ENCODE assay signal across 19 cellular contexts in the genomic region with DNA sequence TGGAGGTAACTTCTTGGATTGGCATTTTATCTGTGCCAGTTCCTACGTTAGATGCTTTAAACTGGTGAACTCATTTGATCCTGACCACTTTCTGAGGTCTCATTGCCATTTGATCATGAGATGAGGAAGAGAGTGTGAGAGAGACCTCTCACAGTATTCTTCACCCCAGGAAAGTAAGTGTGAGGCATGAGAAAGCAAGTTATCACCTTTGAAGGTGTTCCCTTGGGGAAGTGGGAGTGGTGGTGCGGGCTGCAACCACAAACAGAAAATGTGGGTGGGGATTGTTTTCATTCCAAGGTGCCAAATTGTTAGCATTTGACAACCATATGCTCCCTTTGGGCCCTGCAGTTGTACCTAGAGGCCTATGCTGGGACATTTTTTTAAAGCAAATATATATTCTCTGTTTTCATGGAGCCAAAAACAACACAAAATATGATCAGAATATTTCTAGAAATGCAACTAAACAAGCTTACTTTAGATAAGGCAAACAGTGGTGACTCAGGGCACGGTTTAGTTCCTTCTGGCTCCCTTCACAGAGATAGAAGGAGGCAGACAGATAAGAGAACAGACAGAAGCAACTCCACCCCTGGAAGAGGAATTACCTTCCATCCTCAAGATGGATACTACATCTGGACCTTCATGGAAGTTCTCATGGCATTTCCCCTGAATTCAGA.
DNase-seq lines count a peak whose midpoint lies in the region; ATAC-seq, FAIRE-seq and TF ChIP-seq lines count a peak whose summit lies in the region.
"Had no signal": no experiment of that assay in that cellular context is flagged by ENCODE, and none has a peak within 500 bp of the region (broad histone marks: within the 10 kb centered on the region; RNA-seq: fewer than 3 reads in every experiment).

No MANE protein-coding gene starts in this region.

- peak overlapping the region; percentile 12; the same call in 1 of the 2 replicates for H3K4me2 ChIP-seq in BLaER1

- no peak for ATAC-seq in GM19455 (IDR thresholded peaks at IDR 0.05; ENCODE audit: unreplicated experiment)

- no peak overlapping the region for H3K27ac ChIP-seq in BLaER1
- no peak overlapping the region for H3K27ac ChIP-seq in RWPE1
- H3K27ac ChIP-seq: cardiac muscle cell, esophagus squamous epithelium had no signal

- H3K36me3 ChIP-seq in BLaER1 (no peaks in the 10 kb centered on the region), bronchial epithelial cell (ENCODE audit: control insufficient read depth, insufficient read depth, low read length) (no peaks in the 10 kb centered on the region)
- H3K36me3 ChIP-seq: cardiac muscle cell, esophagus squamous epithelium had no signal

- POLR2A ChIA-PET in RWPE1 (lab: Yijun Ruan, JAX; ENCODE audit: low non-redundant PET), result no interaction called here

- peaks cover 7% of the 10 kb centered on the region for H3K4me1 ChIP-seq in BLaER1
- H3K4me1 ChIP-seq: esophagus squamous epithelium had no signal

- in situ Hi-C loops in KBM-7 (cut with MboI; ENCODE audit: low pct_unique_long_range_greater_than_20kb, low sequenced_read_pairs), result no loop called here

- H3K4me3 ChIP-seq in BLaER1, result no peak overlapping the region
- no peak overlapping the region for H3K4me3 ChIP-seq in bronchial epithelial cell (ENCODE audit: low read depth, low read length)
- H3K4me3 ChIP-seq: cardiac muscle cell, esophagus squamous epithelium had no signal

- CTCF ChIA-PET in RWPE1 (lab: Yijun Ruan, JAX), result no interaction called here

- DNase-seq in NCI-H460 (ENCODE audit: extremely low read depth, low read depth), result peak; percentile 77
- DNase-seq in bronchial epithelial cell (ENCODE audit: low read depth), result peak; percentile 55
- peak; percentile 0 for DNase-seq in medulla oblongata (ENCODE audit: extremely low spot score)
- DNase-seq in COR-L47 (lab: John Stamatoyannopoulos, UW), result no peak
- no peak for DNase-seq in RWPE1 (ENCODE audit: low spot score)
- DNase-seq in KBM-7, result no peak
- DNase-seq: activated CD4-positive, CD25-positive, alpha-beta regulatory T cell treated with anti-CD3 and anti-CD28 coated beads, Interleukin-2, amount 50 U/mL, for 72 hours; CD4-positive, CD25-positive, alpha-beta regulatory T cell; DMS153; esophagus squamous epithelium; head of caudate nucleus; islet precursor cell; NCI-H2029 treated with DMSO at 0.1 percent for 48 hours; NCI-H510A; T-helper 2 cell had no signal

- TF ChIP-seq CTCF in bronchial epithelial cell (IDR thresholded peaks at IDR 0.05; ENCODE audit: insufficient read depth, low read length, severe bottlenecking) (no peak), RWPE1 (conservative IDR thresholded peaks at IDR 0.05; ENCODE audit: low read depth) (no peak)

- no peaks in the 10 kb centered on the region for H3K27me3 ChIP-seq in BLaER1
- H3K27me3 ChIP-seq in bronchial epithelial cell (ENCODE audit: control insufficient read depth, insufficient read depth, low read length), result no peaks in the 10 kb centered on the region
- H3K27me3 ChIP-seq: cardiac muscle cell, esophagus squamous epithelium had no signal

- H4K20me1 ChIP-seq in BLaER1, result no peaks in the 10 kb centered on the region

- H3K9ac ChIP-seq in BLaER1, result no peak overlapping the region

- no peak for FAIRE-seq in bronchial epithelial cell (lab: Jason Lieb, UNC)
- FAIRE-seq: A204.1 had no signal

- no peaks in the 10 kb centered on the region for H3K9me3 ChIP-seq in BLaER1
- H3K9me3 ChIP-seq: esophagus squamous epithelium had no signal

Comparison
In these comparisons a context has a peak if more than half of its experiments do, and no peak if none do; other contexts are left out.
1. DNase-seq: peak in NCI-H460 (single experiment), bronchial epithelial cell (single experiment) and medulla oblongata (single experiment); none in COR-L47 (single experiment), RWPE1 (single experiment) and KBM-7 (single experiment).